Comparison of ENCODE assay signal across 8 cellular contexts in genomic region chr12:15757553-15758255, GRCh38. TPM values are rescaled to one million over a fixed set of nuclear protein-coding genes. Genes with fewer than 3 reads are reported as not detected.
A peak's percentile ranks its signal among the peaks of the same experiment; 100 is the strongest.
DNase-seq lines count a peak whose midpoint lies in the region; TF ChIP-seq lines count a peak whose summit lies in the region.
"Had no signal": no experiment of that assay in that cellular context is flagged by ENCODE, and none has a peak within 500 bp of the region (broad histone marks: within the 10 kb centered on the region; RNA-seq: fewer than 3 reads in every experiment).

No MANE protein-coding gene starts in this region.

- no peak overlapping the region for H3K9ac ChIP-seq in endodermal cell (ENCODE audit: extremely low read depth, low read length, poor library complexity, severe bottlenecking)

- H3K27ac Mint-ChIP-seq in endodermal cell, result no peak overlapping the region
- H3K27ac Mint-ChIP-seq: T-cell had no signal

- no peak overlapping the region for H2AFZ ChIP-seq in osteoblast (ENCODE audit: low read length)

- peaks cover 9% of the 10 kb centered on the region for H3K4me1 Mint-ChIP-seq in endodermal cell

- TF ChIP-seq CTCF in endodermal cell (conservative IDR thresholded peaks at IDR 0.05) (no peak), osteoblast (IDR thresholded peaks at IDR 0.05; ENCODE audit: extremely low read depth, low read depth, low read length) (no peak)

- in situ Hi-C loops in HAP-1 (cut with MboI; ENCODE audit: low sequenced_read_pairs), result no loop called here

- WGBS in endodermal cell (ENCODE audit: insufficient coverage in 1 of 2, insufficient read length in 1 of 2), 2 experiments, result 93 to 95% methylated on average over 3 to 7 of the region's 7 CpGs

- H3K36me3 ChIP-seq in endodermal cell (ENCODE audit: control insufficient read depth, insufficient read depth, low read length) (no peaks in the 10 kb centered on the region), osteoblast (ENCODE audit: insufficient read depth, low read length) (no peaks in the 10 kb centered on the region), HAP-1 (replicated peaks) (no peaks in the 10 kb centered on the region)

- no peaks in the 10 kb centered on the region for H4K20me1 ChIP-seq in osteoblast (ENCODE audit: insufficient read depth, low read length)

- peaks cover 3% of the 10 kb centered on the region for H3K9me3 Mint-ChIP-seq in endodermal cell

- no peaks in the 10 kb centered on the region for H3K4me1 ChIP-seq in endodermal cell (ENCODE audit: control insufficient read depth, insufficient read depth, low read length)
- H3K4me1 ChIP-seq in osteoblast (ENCODE audit: insufficient read depth, low read length), result peaks cover 57% of the 10 kb centered on the region
- no peaks in the 10 kb centered on the region for H3K4me1 ChIP-seq in HAP-1

- H3K4me3 Mint-ChIP-seq in endodermal cell, result no peak overlapping the region
- H3K4me3 Mint-ChIP-seq: T-cell had no signal

- H3K4me2 ChIP-seq in osteoblast (ENCODE audit: insufficient read depth, low read length), result peak overlapping the region; percentile 12

- H3K27ac ChIP-seq in endodermal cell (ENCODE audit: low read depth, low read length) (no peak overlapping the region), osteoblast (ENCODE audit: low read depth, low read length) (peak overlapping the region; percentile 95)

- H3K27me3 ChIP-seq in endodermal cell (ENCODE audit: control insufficient read depth, insufficient read depth, low read length, poor library complexity, severe bottlenecking), result no peaks in the 10 kb centered on the region
- H3K27me3 ChIP-seq in osteoblast (ENCODE audit: insufficient read depth, low read length), result no peaks in the 10 kb centered on the region
- no peaks in the 10 kb centered on the region for H3K27me3 ChIP-seq in HAP-1 (ENCODE audit: low read depth)

- no peaks in the 10 kb centered on the region for H3K27me3 Mint-ChIP-seq in endodermal cell (ENCODE audit: insufficient read depth)

- H3K36me3 Mint-ChIP-seq in endodermal cell (ENCODE audit: low read depth), result no peaks in the 10 kb centered on the region
- H3K36me3 Mint-ChIP-seq: T-cell had no signal

- H3K79me2 ChIP-seq in osteoblast (ENCODE audit: insufficient read depth, low read length), result peaks cover 97% of the 10 kb centered on the region

- H3K4me3 ChIP-seq in endodermal cell (ENCODE audit: low read length) (no peak overlapping the region), osteoblast (ENCODE audit: insufficient read depth, low read length) (no peak overlapping the region), HAP-1 (no peak overlapping the region)

- DNase-seq in H4 (ENCODE audit: low spot score), result peak; percentile 73
- peak; percentile 49 to 78 for DNase-seq in NOMO-1 (lab: John Stamatoyannopoulos, UW; ENCODE audit: unreplicated experiment in 2 of 2)
- DNase-seq in endodermal cell, result peak; percentile 73
- peak; percentile 48 for DNase-seq in osteoblast (ENCODE audit: insufficient read length, low spot score, missing footprints)
- DNase-seq in NCI-H774 (lab: John Stamatoyannopoulos, UW), result no peak
- no peak for DNase-seq in DMS153 (lab: John Stamatoyannopoulos, UW)
- no peak for DNase-seq in HAP-1 (ENCODE audit: low spot score in 2 of 2)
- DNase-seq: T-cell had no signal

- H3K9me3 ChIP-seq in endodermal cell (ENCODE audit: control insufficient read depth, low read length) (no peaks in the 10 kb centered on the region), osteoblast (ENCODE audit: low read depth, low read length) (no peaks in the 10 kb centered on the region), HAP-1 (no peaks in the 10 kb centered on the region; the same call in 1 of the 2 replicates)

RNA-seq across cellular contexts. Expression of gene EPS8, which starts 31.5 kb away (rescaled TPM):
- 18.8 and 21.5 TPM in 2 replicates for total RNA-seq in H4 (2014; rRNA removed; shearing (Covaris generic))
- total RNA-seq in endodermal cell (1 to 10 TPM; 6.7 to 8.1 TPM), osteoblast (139 and 160 TPM in 2 replicates)
- 17.2 TPM for polyA plus RNA-seq in endodermal cell (2013, experiment 1 of 2)
- 19.9 TPM for polyA plus RNA-seq in endodermal cell (2013, experiment 2 of 2)

Comparison
In these comparisons a context has a peak if more than half of its experiments do, and no peak if none do; other contexts are left out.
1. DNase-seq: peak in H4 (single experiment), NOMO-1 (2 of 2), endodermal cell (single experiment) and osteoblast (single experiment); none in NCI-H774 (single experiment), DMS153 (single experiment) and HAP-1 (0 of 2).